Comparison of ENCODE assay signal across 1 cellular context in genomic region chr11:118896472-118896913, GRCh38.
TF ChIP-seq lines count a peak whose summit lies in the region.

No MANE protein-coding gene starts in this region.

TF ChIP-seq in HepG2, 621 proteins besides CTCF, POLR2A, EP300 and RAD21:
- TF ChIP-seq RBM22 (optimal IDR thresholded peaks at IDR 0.05; ENCODE audit: low read length) = peak; percentile 66
- TF ChIP-seq PCBP1 (IDR thresholded peaks at IDR 0.05; ENCODE audit: borderline replicate concordance, low read depth, low read length) = 0 out of 2 replicates have a peak, but pooled peaks have one; percentile 29
- no peak for TF ChIP-seq ZNF256 (CRISPR knock-in tag; conservative IDR thresholded peaks at IDR 0.05)
- TF ChIP-seq ZNF329 (CRISPR knock-in tag; IDR thresholded peaks at IDR 0.05; ENCODE audit: low read depth) = no peak
- TF ChIP-seq CREB1 (IDR thresholded peaks at IDR 0.05) = no peak
- TF ChIP-seq CREB1 (CRISPR knock-in tag; IDR thresholded peaks at IDR 0.05) = no peak
- TF ChIP-seq MED8 (CRISPR knock-in tag; IDR thresholded peaks at IDR 0.05; ENCODE audit: insufficient replicate concordance) = no peak
- TF ChIP-seq AGO2 (optimal IDR thresholded peaks at IDR 0.05; ENCODE audit: low read depth, low read length) = peak; percentile 96
- peak; percentile 54; the same call in 1 of the 2 replicates for TF ChIP-seq POLR2G (IDR thresholded peaks at IDR 0.05; ENCODE audit: low read depth, low read length)
- TF ChIP-seq SP4 (CRISPR knock-in tag; IDR thresholded peaks at IDR 0.05) = no peak
- TF ChIP-seq AKAP8 (CRISPR knock-in tag; IDR thresholded peaks at IDR 0.05) = peak; percentile 72; the same call in 1 of the 2 replicates
- peak; percentile 91 for TF ChIP-seq AGO1 (IDR thresholded peaks at IDR 0.05; ENCODE audit: low read depth, low read length, poor library complexity, severe bottlenecking)
- TF ChIP-seq ZNF75D (CRISPR knock-in tag; IDR thresholded peaks at IDR 0.05; ENCODE audit: borderline replicate concordance) = no peak
- TF ChIP-seq ZNF563 (CRISPR knock-in tag; IDR thresholded peaks at IDR 0.05) = no peak
